In the genomic region with DNA sequence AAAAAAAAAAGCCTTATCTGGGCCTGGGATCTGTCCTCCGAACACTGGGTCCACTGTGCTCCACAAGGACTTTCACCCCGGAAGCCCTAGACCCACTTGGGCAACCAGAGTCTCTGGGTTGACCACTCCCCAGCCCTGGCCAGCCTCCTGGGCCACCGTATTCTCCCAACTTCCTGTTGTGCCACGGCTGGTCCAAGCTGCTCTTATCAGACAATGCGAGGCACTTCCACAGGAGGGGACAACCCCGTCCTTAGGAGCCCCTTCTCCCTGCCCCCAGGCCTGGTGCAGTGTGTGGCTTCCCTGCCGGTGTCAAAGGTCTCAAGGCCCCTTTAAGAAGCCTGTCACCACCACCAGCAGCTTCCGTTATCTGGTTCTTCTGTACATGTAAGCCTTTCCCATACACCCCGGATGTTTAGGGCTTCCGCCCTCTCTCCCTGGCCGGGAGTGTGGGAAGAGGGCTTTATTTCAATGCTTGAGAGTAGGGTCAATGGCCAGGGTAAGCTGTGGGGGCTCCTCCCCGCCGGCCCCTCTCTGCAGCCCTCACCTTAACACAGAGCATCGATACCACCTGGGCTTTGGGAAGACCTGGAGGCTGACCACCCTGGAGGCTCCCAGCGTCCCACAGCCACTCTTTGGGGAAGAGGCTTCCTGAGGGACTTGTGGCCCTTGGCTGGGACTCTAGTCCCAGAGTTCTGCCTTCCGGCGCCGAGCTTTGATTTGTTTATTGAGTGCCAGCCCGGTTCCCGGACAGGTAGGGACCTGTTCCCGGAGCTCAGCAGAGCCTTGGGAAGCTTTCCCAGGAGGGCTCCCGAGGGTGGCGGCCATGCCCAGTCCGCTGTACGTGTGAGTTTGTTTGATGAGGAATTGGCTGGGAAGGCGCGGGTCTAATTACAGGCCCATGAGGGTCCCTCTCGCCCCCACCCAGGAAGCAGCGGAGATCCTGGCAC, we compare ENCODE assay signal across 8 cellular contexts.
DNase-seq lines count a peak whose midpoint lies in the region; ATAC-seq and TF ChIP-seq lines count a peak whose summit lies in the region.

No MANE protein-coding gene starts in this region.

- ATAC-seq in GM23338 (no peak), esophagus mucosa (peak; percentile 34), HG03108 (IDR thresholded peaks at IDR 0.05; ENCODE audit: unreplicated experiment) (no peak), omental fat pad (ENCODE audit: low FRiP score) (no peak)

- no peak for TF ChIP-seq CTCF in GM23338 (conservative IDR thresholded peaks at IDR 0.05; ENCODE audit: low read depth in 2 of 2)
- no peak for TF ChIP-seq CTCF in omental fat pad (IDR thresholded peaks at IDR 0.05)

- H3K4me3 Mint-ChIP-seq in GM23338, result 0 out of 3 replicates have a peak overlapping the region, but pooled peaks have one; percentile 90

- peaks cover 36% of the 10 kb centered on the region for H3K27me3 Mint-ChIP-seq in GM23338 (ENCODE audit: insufficient read depth, low read depth, poor library complexity)

- peaks cover 4% of the 10 kb centered on the region; the same call in 1 of the 3 replicates for H3K36me3 Mint-ChIP-seq in GM23338 (ENCODE audit: low read depth)

- no peaks in the 10 kb centered on the region for H3K9me2 ChIP-seq in GM23338 (ENCODE audit: insufficient read depth)

- H3K36me3 ChIP-seq in GM23338 (ENCODE audit: insufficient read depth), result no peaks in the 10 kb centered on the region

- DNase-seq in GM23338 (ENCODE audit: low spot score), result no peak
- DNase-seq in T-helper 22 cell (ENCODE audit: low read depth), result peak; percentile 47
- DNase-seq in stimulated activated CD4-positive, alpha-beta T cell treated with anti-CD3 and anti-CD28 coated beads, Interleukin-4, amount 100 ng/mL, for 1 hour, result peak; percentile 48
- no peak for DNase-seq in SKM-1 (lab: John Stamatoyannopoulos, UW; ENCODE audit: unreplicated experiment)
- no peak for DNase-seq in KBM-7
- DNase-seq in omental fat pad (ENCODE audit: low spot score), result no peak

- peaks cover 72% of the 10 kb centered on the region for H3K4me1 Mint-ChIP-seq in GM23338

- no peak overlapping the region for H2AFZ ChIP-seq in GM23338

- H3K79me2 ChIP-seq in GM23338 (replicated peaks; ENCODE audit: insufficient read depth), result peaks cover 77% of the 10 kb centered on the region

- H3K27me3 ChIP-seq in GM23338 (ENCODE audit: insufficient read depth), result no peaks in the 10 kb centered on the region

- H3K27ac Mint-ChIP-seq in GM23338, result 0 out of 2 replicates have a peak overlapping the region, but pooled peaks have one; percentile 48

- no peak overlapping the region for H3K27ac ChIP-seq in GM23338 (ENCODE audit: low read depth)

- peaks cover 6% of the 10 kb centered on the region; the same call in 1 of the 2 replicates for H3F3A ChIP-seq in GM23338 (replicated peaks; ENCODE audit: low read depth)

- peaks cover 40% of the 10 kb centered on the region for H3K4me1 ChIP-seq in GM23338 (ENCODE audit: insufficient read depth)

- H3K4me3 ChIP-seq in GM23338, result no peak overlapping the region

- no peaks in the 10 kb centered on the region for H3K9me3 Mint-ChIP-seq in GM23338

- no peak overlapping the region for H3K4me2 ChIP-seq in GM23338

- in situ Hi-C loops in KBM-7 (cut with MboI; ENCODE audit: low pct_unique_long_range_greater_than_20kb, low sequenced_read_pairs), result no loop called here

- H4K20me1 ChIP-seq in GM23338 (replicated peaks; ENCODE audit: insufficient read depth), result peaks cover 13% of the 10 kb centered on the region; the same call in 1 of the 2 replicates

TF ChIP-seq in GM23338, 12 proteins besides CTCF, POLR2A, EP300 and RAD21:
- TF ChIP-seq NANOG (IDR thresholded peaks at IDR 0.05; ENCODE audit: borderline replicate concordance) (no peak), ZNF114 (CRISPR knock-in tag; IDR thresholded peaks at IDR 0.05) (no peak), EZH2phosphoT487 (IDR thresholded peaks at IDR 0.05; ENCODE audit: unreplicated experiment) (no peak)

Comparison
In these comparisons a context has a peak if more than half of its experiments do, and no peak if none do; other contexts are left out.
1. DNase-seq: peak in T-helper 22 cell (single experiment) and stimulated activated CD4-positive, alpha-beta T cell treated with anti-CD3 and anti-CD28 coated beads, Interleukin-4, amount 100 ng/mL, for 1 hour (single experiment); none in GM23338 (single experiment), SKM-1 (single experiment), KBM-7 (single experiment) and omental fat pad (single experiment).